Comparison of ENCODE assay signal across 8 cellular contexts in genomic region chr14:61461808-61462275, GRCh38.
DNase-seq lines count a peak whose midpoint lies in the region; ATAC-seq and TF ChIP-seq lines count a peak whose summit lies in the region.

No MANE protein-coding gene starts in this region.

- H3K4me3 Mint-ChIP-seq in activated naive CD4-positive, alpha-beta T cell treated with anti-CD3 and anti-CD28 coated beads, Interleukin-2, amount 50 U/mL, for 24 hours = peak overlapping the region; percentile 43

- intact Hi-C loops in gastrocnemius medialis (cut with DNase I; ENCODE audit: low total_unique reads) = loop anchor here (1.0 to 5.0 kb wide), 5 partner anchors 46 to 665 kb away; no protein-coding TSS in a partner anchor

- no peaks in the 10 kb centered on the region for H3K9me3 Mint-ChIP-seq in activated naive CD4-positive, alpha-beta T cell treated with anti-CD3 and anti-CD28 coated beads, Interleukin-2, amount 50 U/mL, for 24 hours

- H3K36me3 ChIP-seq in right atrium auricular region (no peaks in the 10 kb centered on the region), gastrocnemius medialis (peaks cover 0 to 7% of the 10 kb centered on the region in 2 donors)

- peak overlapping the region; percentile 93 for H3K27ac Mint-ChIP-seq in activated naive CD4-positive, alpha-beta T cell treated with anti-CD3 and anti-CD28 coated beads, Interleukin-2, amount 50 U/mL, for 24 hours

- no peaks in the 10 kb centered on the region for H3K27me3 Mint-ChIP-seq in activated naive CD4-positive, alpha-beta T cell treated with anti-CD3 and anti-CD28 coated beads, Interleukin-2, amount 50 U/mL, for 24 hours

- peaks cover 78% of the 10 kb centered on the region for H3K4me1 Mint-ChIP-seq in activated naive CD4-positive, alpha-beta T cell treated with anti-CD3 and anti-CD28 coated beads, Interleukin-2, amount 50 U/mL, for 24 hours

- no peak for TF ChIP-seq POLR2A in gastrocnemius medialis (IDR thresholded peaks at IDR 0.05)

- no peak for DNase-seq in activated naive CD4-positive, alpha-beta T cell (lab: John Stamatoyannopoulos, UW)
- peak; percentile 56 for DNase-seq in HS-27A (ENCODE audit: low read depth)
- DNase-seq in NCI-H82 (lab: John Stamatoyannopoulos, UW) = peak; percentile 79
- peak; percentile 83 for DNase-seq in amniotic epithelial cell (ENCODE audit: low read depth)
- no peak for DNase-seq in right atrium auricular region (ENCODE audit: low spot score)
- DNase-seq in gastrocnemius medialis = no peak

- H3K27ac ChIP-seq in right atrium auricular region (peak overlapping the region in 1 of 2 donors; percentile 19), gastrocnemius medialis (no peak overlapping the region)

- H3K27me3 ChIP-seq in right atrium auricular region (no peaks in the 10 kb centered on the region), gastrocnemius medialis (no peaks in the 10 kb centered on the region)

- H3K4me1 ChIP-seq in right atrium auricular region (peaks cover 0 to 36% of the 10 kb centered on the region in 2 donors), gastrocnemius medialis (peaks cover 0 to 2% of the 10 kb centered on the region in 2 donors)

- peaks cover 47% of the 10 kb centered on the region for H3K36me3 Mint-ChIP-seq in activated naive CD4-positive, alpha-beta T cell treated with anti-CD3 and anti-CD28 coated beads, Interleukin-2, amount 50 U/mL, for 24 hours

- TF ChIP-seq CTCF in right atrium auricular region (IDR thresholded peaks at IDR 0.05) (peak; percentile 72 to 88), gastrocnemius medialis (IDR thresholded peaks at IDR 0.05 in 4 of 5, conservative IDR thresholded peaks at IDR 0.05 in 1 of 5) (peak; percentile 72 to 82 (median 76))

- ATAC-seq in gastrocnemius medialis (peak; percentile 66 to 78), GM18519 (IDR thresholded peaks at IDR 0.05; ENCODE audit: low FRiP score, unreplicated experiment) (no peak)

- in situ Hi-C loops in gastrocnemius medialis (cut with MboI; ENCODE audit: low sequenced_read_pairs in 4 of 4) = loop anchor here (5.0 to 25.0 kb wide), 6 partner anchors 263 to 675 kb away; no protein-coding TSS in a partner anchor

- H3K4me3 ChIP-seq in right atrium auricular region (no peak overlapping the region), gastrocnemius medialis (no peak overlapping the region)

- H3K9me3 ChIP-seq in right atrium auricular region (peaks cover 0 to 8% of the 10 kb centered on the region in 2 donors), gastrocnemius medialis (no peaks in the 10 kb centered on the region)

Comparison
In these comparisons a context has a peak if more than half of its experiments do, and no peak if none do; other contexts are left out.
1. DNase-seq: peak in HS-27A (single experiment), NCI-H82 (single experiment) and amniotic epithelial cell (single experiment); none in activated naive CD4-positive, alpha-beta T cell (0 of 4), right atrium auricular region (single experiment) and gastrocnemius medialis (0 of 2).